Comparison of ENCODE assay signal across 36 cellular contexts in genomic region chr10:59945991-59946390, GRCh38.
"Had no signal": no experiment of that assay in that cellular context is flagged by ENCODE, and none has a peak within 500 bp of the region (broad histone marks: within the 10 kb centered on the region; RNA-seq: fewer than 3 reads in every experiment).

No MANE protein-coding gene starts in this region.

- H3K4me3 Mint-ChIP-seq: activated CD4-positive, alpha-beta T cell treated with anti-CD3 and anti-CD28 coated beads, Interleukin-2, amount 10 ng/mL, durations not matched to agents 7 days and 5 days; activated CD8-positive, alpha-beta T cell treated with anti-CD3 and anti-CD28 coated beads, Interleukin-2, amount 10 ng/mL, durations not matched to agents 7 days and 5 days; activated naive CD4-positive, alpha-beta T cell treated with anti-CD3 and anti-CD28 coated beads, Interleukin-2, amount 50 U/mL, for 24 hours; activated naive CD8-positive, alpha-beta T cell treated with anti-CD3 and anti-CD28 coated beads, Interleukin-2, amount 10 ng/mL, durations not matched to agents 7 days and 5 days; activated T-helper 17 cell treated with anti-CD3 and anti-CD28 coated beads, Interleukin-2, amount 50 U/mL, for 72 hours; central memory CD8-positive, alpha-beta T cell had no signal

- H3K4me1 Mint-ChIP-seq: activated CD4-positive, alpha-beta T cell treated with anti-CD3 and anti-CD28 coated beads, Interleukin-2, amount 10 ng/mL, durations not matched to agents 7 days and 5 days; activated naive CD4-positive, alpha-beta T cell treated with anti-CD3 and anti-CD28 coated beads, Interleukin-2, amount 50 U/mL, for 24 hours; activated naive CD8-positive, alpha-beta T cell treated with anti-CD3 and anti-CD28 coated beads, Interleukin-2, amount 10 ng/mL, durations not matched to agents 7 days and 5 days; activated T-helper 17 cell treated with anti-CD3 and anti-CD28 coated beads, Interleukin-2, amount 50 U/mL, for 72 hours; central memory CD8-positive, alpha-beta T cell had no signal

- H3K36me3 ChIP-seq: ascending aorta, cardiac muscle cell, colonic mucosa, MG63 had no signal

- H3K27ac Mint-ChIP-seq: activated CD4-positive, alpha-beta T cell treated with anti-CD3 and anti-CD28 coated beads, Interleukin-2, amount 10 ng/mL, durations not matched to agents 7 days and 5 days; activated CD8-positive, alpha-beta T cell treated with anti-CD3 and anti-CD28 coated beads, Interleukin-2, amount 10 ng/mL, durations not matched to agents 7 days and 5 days; activated naive CD4-positive, alpha-beta T cell treated with anti-CD3 and anti-CD28 coated beads, Interleukin-2, amount 50 U/mL, for 24 hours; activated naive CD8-positive, alpha-beta T cell treated with anti-CD3 and anti-CD28 coated beads, Interleukin-2, amount 10 ng/mL, durations not matched to agents 7 days and 5 days; activated T-helper 17 cell treated with anti-CD3 and anti-CD28 coated beads, Interleukin-2, amount 50 U/mL, for 72 hours had no signal

- H3K4me1 ChIP-seq: ascending aorta, colonic mucosa had no signal

- H3K9me3 Mint-ChIP-seq: activated CD4-positive, alpha-beta T cell treated with anti-CD3 and anti-CD28 coated beads, Interleukin-2, amount 10 ng/mL, durations not matched to agents 7 days and 5 days; activated naive CD4-positive, alpha-beta T cell treated with anti-CD3 and anti-CD28 coated beads, Interleukin-2, amount 50 U/mL, for 24 hours; activated naive CD8-positive, alpha-beta T cell treated with anti-CD3 and anti-CD28 coated beads, Interleukin-2, amount 10 ng/mL, durations not matched to agents 7 days and 5 days; activated T-helper 17 cell treated with anti-CD3 and anti-CD28 coated beads, Interleukin-2, amount 50 U/mL, for 72 hours; central memory CD8-positive, alpha-beta T cell had no signal

- H3K4me3 ChIP-seq: ascending aorta, cardiac muscle cell, colonic mucosa, MG63 had no signal

- H3K27me3 ChIP-seq: ascending aorta, cardiac muscle cell, colonic mucosa, MG63 had no signal

- H3K36me3 Mint-ChIP-seq: activated naive CD4-positive, alpha-beta T cell treated with anti-CD3 and anti-CD28 coated beads, Interleukin-2, amount 50 U/mL, for 24 hours; activated naive CD8-positive, alpha-beta T cell treated with anti-CD3 and anti-CD28 coated beads, Interleukin-2, amount 10 ng/mL, durations not matched to agents 7 days and 5 days had no signal

- DNase-seq: activated CD4-positive, alpha-beta T cell treated with anti-CD3 and anti-CD28 coated beads for 1 hour; activated CD4-positive, alpha-beta T cell treated with anti-CD3 and anti-CD28 coated beads, Interleukin-2, amount 10 ng/mL, durations not matched to agents 7 days and 5 days; activated CD4-positive, alpha-beta T cell treated with anti-CD3 and anti-CD28 coated beads, Interleukin-2, amount 50 U/mL, for 48 hours; activated CD4-positive, CD25-positive, alpha-beta regulatory T cell; activated CD8-positive, alpha-beta memory T cell treated with anti-CD3 and anti-CD28 coated beads, Interleukin-2, amount 50 U/mL, for 4 hours; activated CD8-positive, alpha-beta T cell treated with anti-CD3 and anti-CD28 coated beads, Interleukin-2, amount 10 ng/mL, durations not matched to agents 7 days and 5 days; activated effector memory CD4-positive, alpha-beta T cell treated with anti-CD3 and anti-CD28 coated beads, Interleukin-2, amount 50 U/mL, for 16 hours; activated naive CD4-positive, alpha-beta T cell treated with Interleukin-2 at 50 U/mL for 16 hours; activated naive CD8-positive, alpha-beta T cell treated with anti-CD3 and anti-CD28 coated beads, Interleukin-2, amount 10 ng/mL, durations not matched to agents 7 days and 5 days; activated T-cell treated with anti-CD3 and anti-CD28 coated beads, Interleukin-2, amount 50 U/mL, for 48 hours; amygdala; colonic mucosa; Karpas-422; MG63; NCI-H1048; NCI-H1105 treated with DMSO at 0.1 percent for 48 hours; NCI-H1436; NCI-H1694; NCI-H1930; NCI-H2081 treated with DMSO at 0.1 percent for 48 hours; NCI-H345; NCI-H524 treated with DMSO at 0.1 percent for 48 hours; NCI-H748 treated with DMSO at 0.1 percent for 48 hours; NK-92 treated with Interleukin-12 subunit alpha and Interleukin-12 subunit beta, amount 100 ng/mL, for 24 hours; OCI-M1; Right ventricle myocardium superior; SW 1271; T-helper 1 cell; T-helper 2 cell; T-helper 9 cell had no signal

- H3K27ac ChIP-seq: ascending aorta, cardiac muscle cell, colonic mucosa, VCaP had no signal

- H3K9me3 ChIP-seq: ascending aorta, colonic mucosa, MG63 had no signal
